In the genomic region with DNA sequence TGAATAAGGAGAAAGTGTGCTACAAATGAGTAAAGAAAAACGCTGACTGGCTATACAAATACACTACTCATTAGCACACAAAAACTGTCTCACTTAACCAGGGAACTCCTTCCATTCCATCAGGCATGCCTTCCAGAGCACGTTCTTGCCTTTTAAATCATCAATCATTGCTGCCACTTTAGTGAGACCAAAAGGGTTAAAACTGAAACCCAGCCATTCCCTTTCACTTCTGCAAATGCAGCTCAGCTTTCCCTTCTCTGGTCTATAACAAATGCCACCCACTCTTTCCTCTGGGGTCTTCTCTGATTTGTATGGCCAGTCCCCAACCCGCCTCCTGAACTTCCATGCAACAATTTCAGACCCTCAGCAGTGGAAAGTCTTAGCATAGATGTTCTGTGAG, we compare ENCODE assay signal across 1 cellular context.
A peak's percentile ranks its signal among the peaks of the same experiment; 100 is the strongest.
TF ChIP-seq lines count a peak whose summit lies in the region.

No MANE protein-coding gene starts in this region.

TF ChIP-seq in GM12878, 131 proteins besides CTCF, POLR2A, EP300 and RAD21 (continued from another document):
- TF ChIP-seq BRCA1 (IDR thresholded peaks at IDR 0.05; ENCODE audit: low read depth, low read length) (no peak), IKZF1 (conservative IDR thresholded peaks at IDR 0.05) (0 out of 2 replicates have a peak, but pooled peaks have one; percentile 20), ESRRA (IDR thresholded peaks at IDR 0.05; ENCODE audit: low read length) (no peak), PAX5 (IDR thresholded peaks at IDR 0.05; ENCODE audit: borderline replicate concordance, low read depth, low read length) (no peak), DPF2 (IDR thresholded peaks at IDR 0.05) (0 out of 2 replicates have a peak, but pooled peaks have one; percentile 35), ZNF622 (IDR thresholded peaks at IDR 0.05) (no peak), BHLHE40 (IDR thresholded peaks at IDR 0.05; ENCODE audit: borderline replicate concordance in 1 of 2, low read depth in 2 of 2, low read length in 1 of 2) (peak in 1 of 2 experiments; percentile 48; a peak in 1 of 4 replicates), NFYA (IDR thresholded peaks at IDR 0.05; ENCODE audit: borderline replicate concordance, low read depth, low read length) (no peak), ZSCAN29 (IDR thresholded peaks at IDR 0.05) (no peak), TBL1XR1 (IDR thresholded peaks at IDR 0.05; ENCODE audit: low read depth, low read length) (no peak), SUPT20H (IDR thresholded peaks at IDR 0.05; ENCODE audit: borderline replicate concordance, control insufficient read depth, low read depth, low read length) (no peak), PAX8 (IDR thresholded peaks at IDR 0.05) (no peak), EGR1 (IDR thresholded peaks at IDR 0.05; ENCODE audit: borderline replicate concordance in 1 of 2, low read depth in 2 of 2, low read length in 2 of 2) (no peak), SPI1 (IDR thresholded peaks at IDR 0.05; ENCODE audit: borderline replicate concordance, insufficient read depth, low read depth, low read length) (peak; percentile 68), FOXK2 (IDR thresholded peaks at IDR 0.05) (no peak), IKZF2 (IDR thresholded peaks at IDR 0.05) (peak; percentile 20; a peak in 2 of 4 replicates), FOS (IDR thresholded peaks at IDR 0.05; ENCODE audit: borderline replicate concordance, extremely low read depth, insufficient read length) (no peak), IRF4 (IDR thresholded peaks at IDR 0.05; ENCODE audit: low read depth, low read length) (no peak), BMI1 (IDR thresholded peaks at IDR 0.05; ENCODE audit: borderline replicate concordance) (no peak), CHD4 (IDR thresholded peaks at IDR 0.05) (no peak), BACH1 (IDR thresholded peaks at IDR 0.05; ENCODE audit: borderline replicate concordance) (no peak)
- TF ChIP-seq, protein P1, sequence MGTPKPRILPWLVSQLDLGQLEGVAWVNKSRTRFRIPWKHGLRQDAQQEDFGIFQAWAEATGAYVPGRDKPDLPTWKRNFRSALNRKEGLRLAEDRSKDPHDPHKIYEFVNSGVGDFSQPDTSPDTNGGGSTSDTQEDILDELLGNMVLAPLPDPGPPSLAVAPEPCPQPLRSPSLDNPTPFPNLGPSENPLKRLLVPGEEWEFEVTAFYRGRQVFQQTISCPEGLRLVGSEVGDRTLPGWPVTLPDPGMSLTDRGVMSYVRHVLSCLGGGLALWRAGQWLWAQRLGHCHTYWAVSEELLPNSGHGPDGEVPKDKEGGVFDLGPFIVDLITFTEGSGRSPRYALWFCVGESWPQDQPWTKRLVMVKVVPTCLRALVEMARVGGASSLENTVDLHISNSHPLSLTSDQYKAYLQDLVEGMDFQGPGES (IDR thresholded peaks at IDR 0.05): no peak
- TF ChIP-seq, protein P2, sequence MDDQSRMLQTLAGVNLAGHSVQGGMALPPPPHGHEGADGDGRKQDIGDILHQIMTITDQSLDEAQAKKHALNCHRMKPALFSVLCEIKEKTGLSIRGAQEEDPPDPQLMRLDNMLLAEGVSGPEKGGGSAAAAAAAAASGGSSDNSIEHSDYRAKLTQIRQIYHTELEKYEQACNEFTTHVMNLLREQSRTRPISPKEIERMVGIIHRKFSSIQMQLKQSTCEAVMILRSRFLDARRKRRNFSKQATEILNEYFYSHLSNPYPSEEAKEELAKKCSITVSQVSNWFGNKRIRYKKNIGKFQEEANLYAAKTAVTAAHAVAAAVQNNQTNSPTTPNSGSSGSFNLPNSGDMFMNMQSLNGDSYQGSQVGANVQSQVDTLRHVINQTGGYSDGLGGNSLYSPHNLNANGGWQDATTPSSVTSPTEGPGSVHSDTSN (IDR thresholded peaks at IDR 0.05; ENCODE audit: insufficient replicate concordance, low read depth, low read length): peak; percentile 48
- TF ChIP-seq, protein P3, sequence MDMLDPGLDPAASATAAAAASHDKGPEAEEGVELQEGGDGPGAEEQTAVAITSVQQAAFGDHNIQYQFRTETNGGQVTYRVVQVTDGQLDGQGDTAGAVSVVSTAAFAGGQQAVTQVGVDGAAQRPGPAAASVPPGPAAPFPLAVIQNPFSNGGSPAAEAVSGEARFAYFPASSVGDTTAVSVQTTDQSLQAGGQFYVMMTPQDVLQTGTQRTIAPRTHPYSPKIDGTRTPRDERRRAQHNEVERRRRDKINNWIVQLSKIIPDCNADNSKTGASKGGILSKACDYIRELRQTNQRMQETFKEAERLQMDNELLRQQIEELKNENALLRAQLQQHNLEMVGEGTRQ (IDR thresholded peaks at IDR 0.05; ENCODE audit: borderline replicate concordance, low read depth, low read length): no peak
- TF ChIP-seq, protein P4, sequence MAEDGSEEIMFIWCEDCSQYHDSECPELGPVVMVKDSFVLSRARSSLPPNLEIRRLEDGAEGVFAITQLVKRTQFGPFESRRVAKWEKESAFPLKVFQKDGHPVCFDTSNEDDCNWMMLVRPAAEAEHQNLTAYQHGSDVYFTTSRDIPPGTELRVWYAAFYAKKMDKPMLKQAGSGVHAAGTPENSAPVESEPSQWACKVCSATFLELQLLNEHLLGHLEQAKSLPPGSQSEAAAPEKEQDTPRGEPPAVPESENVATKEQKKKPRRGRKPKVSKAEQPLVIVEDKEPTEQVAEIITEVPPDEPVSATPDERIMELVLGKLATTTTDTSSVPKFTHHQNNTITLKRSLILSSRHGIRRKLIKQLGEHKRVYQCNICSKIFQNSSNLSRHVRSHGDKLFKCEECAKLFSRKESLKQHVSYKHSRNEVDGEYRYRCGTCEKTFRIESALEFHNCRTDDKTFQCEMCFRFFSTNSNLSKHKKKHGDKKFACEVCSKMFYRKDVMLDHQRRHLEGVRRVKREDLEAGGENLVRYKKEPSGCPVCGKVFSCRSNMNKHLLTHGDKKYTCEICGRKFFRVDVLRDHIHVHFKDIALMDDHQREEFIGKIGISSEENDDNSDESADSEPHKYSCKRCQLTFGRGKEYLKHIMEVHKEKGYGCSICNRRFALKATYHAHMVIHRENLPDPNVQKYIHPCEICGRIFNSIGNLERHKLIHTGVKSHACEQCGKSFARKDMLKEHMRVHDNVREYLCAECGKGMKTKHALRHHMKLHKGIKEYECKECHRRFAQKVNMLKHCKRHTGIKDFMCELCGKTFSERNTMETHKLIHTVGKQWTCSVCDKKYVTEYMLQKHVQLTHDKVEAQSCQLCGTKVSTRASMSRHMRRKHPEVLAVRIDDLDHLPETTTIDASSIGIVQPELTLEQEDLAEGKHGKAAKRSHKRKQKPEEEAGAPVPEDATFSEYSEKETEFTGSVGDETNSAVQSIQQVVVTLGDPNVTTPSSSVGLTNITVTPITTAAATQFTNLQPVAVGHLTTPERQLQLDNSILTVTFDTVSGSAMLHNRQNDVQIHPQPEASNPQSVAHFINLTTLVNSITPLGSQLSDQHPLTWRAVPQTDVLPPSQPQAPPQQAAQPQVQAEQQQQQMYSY (CRISPR knock-in tag; IDR thresholded peaks at IDR 0.05): no peak
- TF ChIP-seq, protein P5, sequence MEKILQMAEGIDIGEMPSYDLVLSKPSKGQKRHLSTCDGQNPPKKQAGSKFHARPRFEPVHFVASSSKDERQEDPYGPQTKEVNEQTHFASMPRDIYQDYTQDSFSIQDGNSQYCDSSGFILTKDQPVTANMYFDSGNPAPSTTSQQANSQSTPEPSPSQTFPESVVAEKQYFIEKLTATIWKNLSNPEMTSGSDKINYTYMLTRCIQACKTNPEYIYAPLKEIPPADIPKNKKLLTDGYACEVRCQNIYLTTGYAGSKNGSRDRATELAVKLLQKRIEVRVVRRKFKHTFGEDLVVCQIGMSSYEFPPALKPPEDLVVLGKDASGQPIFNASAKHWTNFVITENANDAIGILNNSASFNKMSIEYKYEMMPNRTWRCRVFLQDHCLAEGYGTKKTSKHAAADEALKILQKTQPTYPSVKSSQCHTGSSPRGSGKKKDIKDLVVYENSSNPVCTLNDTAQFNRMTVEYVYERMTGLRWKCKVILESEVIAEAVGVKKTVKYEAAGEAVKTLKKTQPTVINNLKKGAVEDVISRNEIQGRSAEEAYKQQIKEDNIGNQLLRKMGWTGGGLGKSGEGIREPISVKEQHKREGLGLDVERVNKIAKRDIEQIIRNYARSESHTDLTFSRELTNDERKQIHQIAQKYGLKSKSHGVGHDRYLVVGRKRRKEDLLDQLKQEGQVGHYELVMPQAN (conservative IDR thresholded peaks at IDR 0.05): no peak
